Comparison of ENCODE assay signal across 1 cellular context in genomic region chr14:103093856-103094405, GRCh38.
TF ChIP-seq lines count a peak whose summit lies in the region.

No MANE protein-coding gene starts in this region.

TF ChIP-seq in IMR-90, 13 proteins besides CTCF, POLR2A, EP300 and RAD21:
- no peak for TF ChIP-seq SMC3 (IDR thresholded peaks at IDR 0.05; ENCODE audit: low read depth, low read length)
- TF ChIP-seq, protein P1, sequence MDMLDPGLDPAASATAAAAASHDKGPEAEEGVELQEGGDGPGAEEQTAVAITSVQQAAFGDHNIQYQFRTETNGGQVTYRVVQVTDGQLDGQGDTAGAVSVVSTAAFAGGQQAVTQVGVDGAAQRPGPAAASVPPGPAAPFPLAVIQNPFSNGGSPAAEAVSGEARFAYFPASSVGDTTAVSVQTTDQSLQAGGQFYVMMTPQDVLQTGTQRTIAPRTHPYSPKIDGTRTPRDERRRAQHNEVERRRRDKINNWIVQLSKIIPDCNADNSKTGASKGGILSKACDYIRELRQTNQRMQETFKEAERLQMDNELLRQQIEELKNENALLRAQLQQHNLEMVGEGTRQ (IDR thresholded peaks at IDR 0.05; ENCODE audit: low read depth, low read length) = no peak
- TF ChIP-seq CEBPB (IDR thresholded peaks at IDR 0.05; ENCODE audit: low read depth, low read length) = no peak
- no peak for TF ChIP-seq RCOR1 (IDR thresholded peaks at IDR 0.05; ENCODE audit: insufficient replicate concordance, low read length)
- TF ChIP-seq BHLHE40 (IDR thresholded peaks at IDR 0.05; ENCODE audit: low read depth, low read length) = no peak
- TF ChIP-seq NFE2L2 (IDR thresholded peaks at IDR 0.05; ENCODE audit: low read depth, low read length) = no peak
- TF ChIP-seq MXI1 (IDR thresholded peaks at IDR 0.05; ENCODE audit: borderline replicate concordance, low read depth, low read length) = no peak
- TF ChIP-seq MAFK (IDR thresholded peaks at IDR 0.05; ENCODE audit: low read depth, low read length) = no peak
- TF ChIP-seq ELK1 (IDR thresholded peaks at IDR 0.05; ENCODE audit: borderline replicate concordance, low read depth, low read length) = no peak
